Comparison of ENCODE assay signal across 20 cellular contexts in genomic region chr2:162215162-162215561, GRCh38. TPM values are rescaled to one million over a fixed set of nuclear protein-coding genes. Genes with fewer than 3 reads are reported as not detected.
"Had no signal": no experiment of that assay in that cellular context is flagged by ENCODE, and none has a peak within 500 bp of the region (broad histone marks: within the 10 kb centered on the region; RNA-seq: fewer than 3 reads in every experiment).

No MANE protein-coding gene starts in this region.

- DNase-seq: dorsolateral prefrontal cortex; effector CD8-positive, alpha-beta T cell; foreskin melanocyte; head of caudate nucleus; kidney; left cardiac atrium; left ventricle myocardium inferior; lower lobe of right lung; nucleus accumbens; ovary; small intestine; stimulated activated CD4-positive, alpha-beta T cell treated with anti-CD3 and anti-CD28 coated beads, Interleukin-12 subunit alpha, Interleukin-12 subunit beta, amount 100 ng/mL, for 4 hours; stimulated activated CD4-positive, alpha-beta T cell treated with anti-CD3 and anti-CD28 coated beads, Interleukin-2, amount 100 ng/mL, for 48 hours; stimulated activated naive CD8-positive, alpha-beta T cell treated with anti-CD3 and anti-CD28 coated beads, Interleukin-15, amount 100 ng/mL, for 72 hours; testis; upper lobe of right lung had no signal

- H3K4me1 Mint-ChIP-seq: memory B cell; neural progenitor cell; stimulated activated naive CD8-positive, alpha-beta T cell treated with anti-CD3 and anti-CD28 coated beads, Interleukin-15, amount 100 ng/mL, for 72 hours had no signal

- H3K27ac Mint-ChIP-seq: memory B cell; mesothelial cell of epicardium; natural killer cell treated with Interleukin-12 subunit alpha and Interleukin-12 subunit beta and Interleukin-15 and Interleukin-18, amount 100 ng/mL, for 72 hours; neural progenitor cell; stimulated activated naive CD8-positive, alpha-beta T cell treated with anti-CD3 and anti-CD28 coated beads, Interleukin-15, amount 100 ng/mL, for 72 hours had no signal

- H3K4me3 Mint-ChIP-seq: memory B cell; mesothelial cell of epicardium; natural killer cell treated with Interleukin-12 subunit alpha and Interleukin-12 subunit beta and Interleukin-15 and Interleukin-18, amount 100 ng/mL, for 72 hours; neural progenitor cell; stimulated activated naive CD8-positive, alpha-beta T cell treated with anti-CD3 and anti-CD28 coated beads, Interleukin-15, amount 100 ng/mL, for 72 hours had no signal

- ATAC-seq: left cardiac atrium; lower lobe of right lung; natural killer cell treated with Interleukin-12 subunit alpha and Interleukin-12 subunit beta and Interleukin-15 and Interleukin-18, amount 100 ng/mL, for 72 hours; stimulated activated naive CD8-positive, alpha-beta T cell treated with anti-CD3 and anti-CD28 coated beads, Interleukin-15, amount 100 ng/mL, for 72 hours; upper lobe of right lung had no signal

- H3K36me3 Mint-ChIP-seq: memory B cell; natural killer cell treated with Interleukin-12 subunit alpha and Interleukin-12 subunit beta and Interleukin-15 and Interleukin-18, amount 100 ng/mL, for 72 hours; neural progenitor cell had no signal

- H3K9me3 Mint-ChIP-seq: memory B cell; mesothelial cell of epicardium; natural killer cell treated with Interleukin-12 subunit alpha and Interleukin-12 subunit beta and Interleukin-15 and Interleukin-18, amount 100 ng/mL, for 72 hours; neural progenitor cell; stimulated activated naive CD8-positive, alpha-beta T cell treated with anti-CD3 and anti-CD28 coated beads, Interleukin-15, amount 100 ng/mL, for 72 hours had no signal

RNA-seq across cellular contexts. Expression of gene FAP, which starts 28.1 kb away (rescaled TPM):
- total RNA-seq: natural killer cell treated with Interleukin-12 subunit alpha and Interleukin-12 subunit beta and Interleukin-15 and Interleukin-18, amount 100 ng/mL, for 72 hours had no signal
